ENCODE assay signal across 1 cellular context in genomic region chr16:1991588-1992474, GRCh38.
TF ChIP-seq lines count a peak whose summit lies in the region.

No MANE protein-coding gene starts in this region.

TF ChIP-seq in K562, 482 proteins besides CTCF, POLR2A, EP300 and RAD21 (continued from another document and continues in another):
- no peak for TF ChIP-seq MED1 (CRISPR knock-in tag; IDR thresholded peaks at IDR 0.05; ENCODE audit: borderline replicate concordance)
- TF ChIP-seq HMG20A (CRISPR knock-in tag; conservative IDR thresholded peaks at IDR 0.05): no peak
- TF ChIP-seq, protein P1, sequence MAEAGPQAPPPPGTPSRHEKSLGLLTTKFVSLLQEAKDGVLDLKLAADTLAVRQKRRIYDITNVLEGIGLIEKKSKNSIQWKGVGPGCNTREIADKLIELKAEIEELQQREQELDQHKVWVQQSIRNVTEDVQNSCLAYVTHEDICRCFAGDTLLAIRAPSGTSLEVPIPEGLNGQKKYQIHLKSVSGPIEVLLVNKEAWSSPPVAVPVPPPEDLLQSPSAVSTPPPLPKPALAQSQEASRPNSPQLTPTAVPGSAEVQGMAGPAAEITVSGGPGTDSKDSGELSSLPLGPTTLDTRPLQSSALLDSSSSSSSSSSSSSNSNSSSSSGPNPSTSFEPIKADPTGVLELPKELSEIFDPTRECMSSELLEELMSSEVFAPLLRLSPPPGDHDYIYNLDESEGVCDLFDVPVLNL (CRISPR knock-in tag; IDR thresholded peaks at IDR 0.05; ENCODE audit: low read depth): no peak
- no peak for TF ChIP-seq ZKSCAN8 (CRISPR knock-in tag; IDR thresholded peaks at IDR 0.05)
- no peak for TF ChIP-seq RBM39 (optimal IDR thresholded peaks at IDR 0.05; ENCODE audit: low read depth, low read length)
- no peak for TF ChIP-seq NFE2L1 (tag; IDR thresholded peaks at IDR 0.05; ENCODE audit: borderline replicate concordance, low read depth)
- no peak; the same call in none of the 2 replicates for TF ChIP-seq L3MBTL2 (IDR thresholded peaks at IDR 0.05)
- no peak for TF ChIP-seq ZNF23 (CRISPR knock-in tag; IDR thresholded peaks at IDR 0.05)
- TF ChIP-seq ZNF134 (CRISPR knock-in tag; conservative IDR thresholded peaks at IDR 0.05): no peak
- no peak for TF ChIP-seq PHF21A (IDR thresholded peaks at IDR 0.05; ENCODE audit: borderline replicate concordance, low read depth)
- TF ChIP-seq PURB (CRISPR knock-in tag; IDR thresholded peaks at IDR 0.05; ENCODE audit: low read depth): no peak
- TF ChIP-seq FUS (optimal IDR thresholded peaks at IDR 0.05; ENCODE audit: low read depth, low read length): peak; percentile 31
- TF ChIP-seq POLR3G (IDR thresholded peaks at IDR 0.05; ENCODE audit: extremely low read depth, insufficient read length, insufficient replicate concordance): no peak
- TF ChIP-seq FOS (IDR thresholded peaks at IDR 0.05; ENCODE audit: extremely low read depth, insufficient read length): no peak
- no peak for TF ChIP-seq C11orf30 (IDR thresholded peaks at IDR 0.05; ENCODE audit: low read depth)
- TF ChIP-seq MXI1 (IDR thresholded peaks at IDR 0.05; ENCODE audit: low read depth, low read length): no peak
- no peak for TF ChIP-seq ZC3H8 (IDR thresholded peaks at IDR 0.05)
- TF ChIP-seq RAD51 (IDR thresholded peaks at IDR 0.05; ENCODE audit: borderline replicate concordance, low read depth): no peak
- TF ChIP-seq SAFB (IDR thresholded peaks at IDR 0.05; ENCODE audit: borderline replicate concordance, low read depth, low read length): no peak
- no peak for TF ChIP-seq ZBTB26 (CRISPR knock-in tag; IDR thresholded peaks at IDR 0.05)
- no peak for TF ChIP-seq CC2D1A (IDR thresholded peaks at IDR 0.05)
- TF ChIP-seq SLC30A9 (CRISPR knock-in tag; IDR thresholded peaks at IDR 0.05): no peak
- no peak for TF ChIP-seq FOXJ3 (CRISPR knock-in tag; IDR thresholded peaks at IDR 0.05)
- TF ChIP-seq FOSL1 (tag; conservative IDR thresholded peaks at IDR 0.05): no peak
- no peak for TF ChIP-seq POU5F1 (IDR thresholded peaks at IDR 0.05; ENCODE audit: borderline replicate concordance, low read depth, low read length, partially characterized antibody)
- no peak for TF ChIP-seq HMGN3 (IDR thresholded peaks at IDR 0.05; ENCODE audit: borderline replicate concordance, extremely low read depth, insufficient read length, low read depth, low read length)
- no peak for TF ChIP-seq SFPQ (IDR thresholded peaks at IDR 0.05; ENCODE audit: low read depth, low read length)
- TF ChIP-seq ZNF41 (CRISPR knock-in tag; conservative IDR thresholded peaks at IDR 0.05): no peak
- no peak for TF ChIP-seq HDAC6 (IDR thresholded peaks at IDR 0.05; ENCODE audit: low read depth, low read length)
- TF ChIP-seq SMARCB1 (IDR thresholded peaks at IDR 0.05; ENCODE audit: insufficient read length, low read depth): no peak
- no peak for TF ChIP-seq TOE1 (IDR thresholded peaks at IDR 0.05; ENCODE audit: borderline replicate concordance)
- TF ChIP-seq TOE1 (CRISPR knock-in tag; IDR thresholded peaks at IDR 0.05; ENCODE audit: borderline replicate concordance, low read depth): peak; percentile 89; the same call in 1 of the 2 replicates
- no peak for TF ChIP-seq ZSCAN29 (IDR thresholded peaks at IDR 0.05)
- no peak for TF ChIP-seq ETS1 (conservative IDR thresholded peaks at IDR 0.05; ENCODE audit: control insufficient read depth, low read depth, low read length)
- TF ChIP-seq, protein P2, sequence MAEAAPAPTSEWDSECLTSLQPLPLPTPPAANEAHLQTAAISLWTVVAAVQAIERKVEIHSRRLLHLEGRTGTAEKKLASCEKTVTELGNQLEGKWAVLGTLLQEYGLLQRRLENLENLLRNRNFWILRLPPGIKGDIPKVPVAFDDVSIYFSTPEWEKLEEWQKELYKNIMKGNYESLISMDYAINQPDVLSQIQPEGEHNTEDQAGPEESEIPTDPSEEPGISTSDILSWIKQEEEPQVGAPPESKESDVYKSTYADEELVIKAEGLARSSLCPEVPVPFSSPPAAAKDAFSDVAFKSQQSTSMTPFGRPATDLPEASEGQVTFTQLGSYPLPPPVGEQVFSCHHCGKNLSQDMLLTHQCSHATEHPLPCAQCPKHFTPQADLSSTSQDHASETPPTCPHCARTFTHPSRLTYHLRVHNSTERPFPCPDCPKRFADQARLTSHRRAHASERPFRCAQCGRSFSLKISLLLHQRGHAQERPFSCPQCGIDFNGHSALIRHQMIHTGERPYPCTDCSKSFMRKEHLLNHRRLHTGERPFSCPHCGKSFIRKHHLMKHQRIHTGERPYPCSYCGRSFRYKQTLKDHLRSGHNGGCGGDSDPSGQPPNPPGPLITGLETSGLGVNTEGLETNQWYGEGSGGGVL (CRISPR knock-in tag; IDR thresholded peaks at IDR 0.05): no peak
- no peak for TF ChIP-seq ZNF57 (CRISPR knock-in tag; IDR thresholded peaks at IDR 0.05)
- TF ChIP-seq, protein P3, sequence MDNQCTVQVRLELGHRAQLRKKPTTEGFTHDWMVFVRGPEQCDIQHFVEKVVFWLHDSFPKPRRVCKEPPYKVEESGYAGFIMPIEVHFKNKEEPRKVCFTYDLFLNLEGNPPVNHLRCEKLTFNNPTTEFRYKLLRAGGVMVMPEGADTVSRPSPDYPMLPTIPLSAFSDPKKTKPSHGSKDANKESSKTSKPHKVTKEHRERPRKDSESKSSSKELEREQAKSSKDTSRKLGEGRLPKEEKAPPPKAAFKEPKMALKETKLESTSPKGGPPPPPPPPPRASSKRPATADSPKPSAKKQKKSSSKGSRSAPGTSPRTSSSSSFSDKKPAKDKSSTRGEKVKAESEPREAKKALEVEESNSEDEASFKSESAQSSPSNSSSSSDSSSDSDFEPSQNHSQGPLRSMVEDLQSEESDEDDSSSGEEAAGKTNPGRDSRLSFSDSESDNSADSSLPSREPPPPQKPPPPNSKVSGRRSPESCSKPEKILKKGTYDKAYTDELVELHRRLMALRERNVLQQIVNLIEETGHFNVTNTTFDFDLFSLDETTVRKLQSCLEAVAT (IDR thresholded peaks at IDR 0.05): no peak; a peak in 1 of 4 replicates
- TF ChIP-seq MYBL2 (IDR thresholded peaks at IDR 0.05; ENCODE audit: low read depth): no peak
- no peak for TF ChIP-seq MYBL2 (CRISPR knock-in tag; IDR thresholded peaks at IDR 0.05; ENCODE audit: borderline replicate concordance)
- TF ChIP-seq MBD1 (CRISPR knock-in tag; IDR thresholded peaks at IDR 0.05): peak; percentile 97
- TF ChIP-seq SMAD2 (IDR thresholded peaks at IDR 0.05; ENCODE audit: low read depth, low read length): no peak
- TF ChIP-seq ETV1 (tag; conservative IDR thresholded peaks at IDR 0.05; ENCODE audit: low read depth): 0 out of 2 replicates have a peak, but pooled peaks have one; percentile 4
- no peak for TF ChIP-seq CEBPG (CRISPR knock-in tag; IDR thresholded peaks at IDR 0.05)
- no peak for TF ChIP-seq CEBPG (tag; conservative IDR thresholded peaks at IDR 0.05 in 1 of 2, IDR thresholded peaks at IDR 0.05 in 1 of 2)
- no peak for TF ChIP-seq ZNF347 (CRISPR knock-in tag; IDR thresholded peaks at IDR 0.05; ENCODE audit: low read depth)
- TF ChIP-seq SIX5 (IDR thresholded peaks at IDR 0.05; ENCODE audit: borderline replicate concordance in 1 of 2, insufficient read depth in 1 of 2, low read depth in 1 of 2, low read length in 2 of 2): no peak
- no peak for TF ChIP-seq NKRF (IDR thresholded peaks at IDR 0.05; ENCODE audit: borderline replicate concordance)
- 0 out of 2 replicates have a peak, but pooled peaks have one; percentile 55 for TF ChIP-seq KAT7 (CRISPR knock-in tag; IDR thresholded peaks at IDR 0.05; ENCODE audit: borderline replicate concordance)
- no peak for TF ChIP-seq SMARCE1 (IDR thresholded peaks at IDR 0.05)
- no peak for TF ChIP-seq ZNF740 (CRISPR knock-in tag; IDR thresholded peaks at IDR 0.05)
- TF ChIP-seq ZNF740 (tag; IDR thresholded peaks at IDR 0.05): no peak
- TF ChIP-seq NCOA1 (IDR thresholded peaks at IDR 0.05; ENCODE audit: low read depth): no peak
- TF ChIP-seq SIN3A (IDR thresholded peaks at IDR 0.05; ENCODE audit: borderline replicate concordance in 2 of 2, control insufficient read depth in 1 of 2, low read depth in 2 of 2, low read length in 2 of 2): no peak; a peak in 1 of 4 replicates
- peak; percentile 80 for TF ChIP-seq RBFOX2 (IDR thresholded peaks at IDR 0.05; ENCODE audit: low read depth, low read length)
- no peak for TF ChIP-seq PML (IDR thresholded peaks at IDR 0.05; ENCODE audit: low read length)
- no peak; the same call in 1 of the 2 replicates for TF ChIP-seq GATAD2B (IDR thresholded peaks at IDR 0.05; ENCODE audit: borderline replicate concordance)
- TF ChIP-seq ATF6 (CRISPR knock-in tag; IDR thresholded peaks at IDR 0.05): peak; percentile 95; the same call in 1 of the 2 replicates
